Comparison of ENCODE assay signal across 1 cellular context in the genomic region with DNA sequence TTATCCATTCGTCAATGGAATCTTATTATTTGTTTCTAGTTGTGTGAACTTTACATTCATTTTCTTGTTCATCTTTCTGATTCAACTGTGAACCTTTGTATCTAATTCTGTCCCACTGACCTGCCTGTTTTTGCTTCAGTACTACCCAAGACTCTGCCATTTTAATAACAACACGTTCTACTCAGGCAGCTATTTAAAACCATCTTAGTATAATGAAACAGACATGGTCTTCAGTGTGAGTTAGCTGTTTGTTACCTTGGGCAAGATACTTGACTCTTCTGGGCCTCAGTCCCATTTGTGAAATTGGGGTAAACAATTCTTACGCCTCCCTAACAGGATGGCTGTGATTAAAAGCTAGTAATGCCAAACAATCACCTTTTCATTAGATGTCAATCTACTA.
TF ChIP-seq lines count a peak whose summit lies in the region.

No MANE protein-coding gene starts in this region.

TF ChIP-seq in endothelial cell of umbilical vein, 7 proteins besides CTCF, POLR2A, EP300 and RAD21:
- no peak for TF ChIP-seq FOS (IDR thresholded peaks at IDR 0.05; ENCODE audit: borderline replicate concordance, insufficient read depth, low read length)
- TF ChIP-seq, protein P1, sequence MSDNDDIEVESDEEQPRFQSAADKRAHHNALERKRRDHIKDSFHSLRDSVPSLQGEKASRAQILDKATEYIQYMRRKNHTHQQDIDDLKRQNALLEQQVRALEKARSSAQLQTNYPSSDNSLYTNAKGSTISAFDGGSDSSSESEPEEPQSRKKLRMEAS (IDR thresholded peaks at IDR 0.05; ENCODE audit: insufficient read depth, insufficient read length), result no peak
- TF ChIP-seq POLR2AphosphoS5 (IDR thresholded peaks at IDR 0.05; ENCODE audit: insufficient read depth, low read depth, low read length), result no peak
- TF ChIP-seq GATA2 (IDR thresholded peaks at IDR 0.05; ENCODE audit: insufficient read depth, insufficient read length, low read depth, low read length), result no peak
- no peak for TF ChIP-seq MYC (IDR thresholded peaks at IDR 0.05; ENCODE audit: low read depth, low read length)
- no peak for TF ChIP-seq JUN (IDR thresholded peaks at IDR 0.05; ENCODE audit: borderline replicate concordance, insufficient read depth, insufficient read length, low read depth)
- TF ChIP-seq EZH2 (IDR thresholded peaks at IDR 0.05; ENCODE audit: borderline replicate concordance, low read depth, low read length, severe bottlenecking), result no peak
